ENCODE assay signal across 1 cellular context in genomic region chr6:79094938-79095337, GRCh38.
TF ChIP-seq lines count a peak whose summit lies in the region.

No MANE protein-coding gene starts in this region.

TF ChIP-seq in H1, 55 proteins besides CTCF, POLR2A, EP300 and RAD21 (continued from another document):
- TF ChIP-seq EGR1 (IDR thresholded peaks at IDR 0.05; ENCODE audit: borderline replicate concordance, low read depth, low read length) (no peak), CHD1 (IDR thresholded peaks at IDR 0.05; ENCODE audit: low read depth, low read length) (no peak), SAP30 (IDR thresholded peaks at IDR 0.05; ENCODE audit: insufficient read depth, insufficient replicate concordance, low read length) (no peak), YY1 (IDR thresholded peaks at IDR 0.05; ENCODE audit: low read depth, low read length) (no peak), KDM5A (IDR thresholded peaks at IDR 0.05; ENCODE audit: low read length) (no peak)
